8 cellular contexts compared by ENCODE assay signal in genomic region chr17:39867084-39867890, GRCh38. TPM values are rescaled to one million over a fixed set of nuclear protein-coding genes. Genes with fewer than 3 reads are reported as not detected.
DNase-seq lines count a peak whose midpoint lies in the region; ATAC-seq and TF ChIP-seq lines count a peak whose summit lies in the region.

No MANE protein-coding gene starts in this region.

- TF ChIP-seq POLR2A in GM18951 (IDR thresholded peaks at IDR 0.05; ENCODE audit: extremely low read depth, insufficient read depth, insufficient read length), result peak; percentile 31

- intact Hi-C loops in left cardiac atrium (cut with DNase I), result no loop called here

- in situ Hi-C loops in GM18951 (cut with MboI; ENCODE audit: low sequenced_read_pairs, unreplicated experiment), result no loop called here

- ATAC-seq in HG03095 (IDR thresholded peaks at IDR 0.05; ENCODE audit: unreplicated experiment) (peak; percentile 47), left cardiac atrium (no peak)
- peak; percentile 60 for ATAC-seq in activated CD8-positive, alpha-beta memory T cell treated with anti-CD3 and anti-CD28 coated beads, Interleukin-2, amount 10 ng/mL, durations not matched to agents 7 days and 5 days

- peak overlapping the region; percentile 71 for H3K4me3 Mint-ChIP-seq in activated CD8-positive, alpha-beta memory T cell treated with anti-CD3 and anti-CD28 coated beads, Interleukin-2, amount 10 ng/mL, durations not matched to agents 7 days and 5 days
- H3K4me3 Mint-ChIP-seq in mesothelial cell of epicardium, result no peak overlapping the region

- peak; percentile 81 for DNase-seq in activated CD8-positive, alpha-beta memory T cell treated with anti-CD3 and anti-CD28 coated beads, Interleukin-2, amount 10 ng/mL, durations not matched to agents 7 days and 5 days
- peak; percentile 78 for DNase-seq in stimulated activated CD4-positive, alpha-beta T cell treated with anti-CD3 and anti-CD28 coated beads, Interleukin-4, amount 100 ng/mL, for 24 hours
- no peak for DNase-seq in pons (ENCODE audit: low spot score)
- no peak for DNase-seq in mesothelial cell of epicardium (ENCODE audit: low spot score in 2 of 2, unreplicated experiment in 2 of 2)
- no peak for DNase-seq in NCI-H345 treated with DMSO at 0.1 percent for 48 hours (lab: John Stamatoyannopoulos, UW; ENCODE audit: unreplicated experiment)
- no peak for DNase-seq in left cardiac atrium

- CTCF ChIA-PET in activated CD8-positive, alpha-beta memory T cell treated with anti-CD3 and anti-CD28 coated beads, Interleukin-2, amount 10 ng/mL, durations not matched to agents 7 days and 5 days (lab: Charles Lee), result interaction anchor here (0.9 to 1.0 kb wide), 2 partner anchors 72 to 113 kb away, joined by 3 read pairs; partner anchors contain the start of gene PSMD3

- TF ChIP-seq CTCF in mesothelial cell of epicardium (IDR thresholded peaks at IDR 0.05; ENCODE audit: unreplicated experiment), result no peak

- peaks cover 45% of the 10 kb centered on the region for H3K4me1 Mint-ChIP-seq in activated CD8-positive, alpha-beta memory T cell treated with anti-CD3 and anti-CD28 coated beads, Interleukin-2, amount 10 ng/mL, durations not matched to agents 7 days and 5 days
- H3K4me1 Mint-ChIP-seq in mesothelial cell of epicardium, result peaks cover 10% of the 10 kb centered on the region

- H3K27me3 Mint-ChIP-seq in activated CD8-positive, alpha-beta memory T cell treated with anti-CD3 and anti-CD28 coated beads, Interleukin-2, amount 10 ng/mL, durations not matched to agents 7 days and 5 days, result peaks cover 4% of the 10 kb centered on the region
- H3K27me3 Mint-ChIP-seq in mesothelial cell of epicardium (ENCODE audit: low read depth), result peaks cover 58% of the 10 kb centered on the region

- no peaks in the 10 kb centered on the region for H3K9me3 Mint-ChIP-seq in activated CD8-positive, alpha-beta memory T cell treated with anti-CD3 and anti-CD28 coated beads, Interleukin-2, amount 10 ng/mL, durations not matched to agents 7 days and 5 days (ENCODE audit: low read depth)
- peaks cover 4% of the 10 kb centered on the region for H3K9me3 Mint-ChIP-seq in mesothelial cell of epicardium

- H3K36me3 Mint-ChIP-seq in activated CD8-positive, alpha-beta memory T cell treated with anti-CD3 and anti-CD28 coated beads, Interleukin-2, amount 10 ng/mL, durations not matched to agents 7 days and 5 days, result peaks cover 7% of the 10 kb centered on the region
- H3K36me3 Mint-ChIP-seq in mesothelial cell of epicardium, result no peaks in the 10 kb centered on the region

- peak overlapping the region; percentile 96 for H3K27ac Mint-ChIP-seq in activated CD8-positive, alpha-beta memory T cell treated with anti-CD3 and anti-CD28 coated beads, Interleukin-2, amount 10 ng/mL, durations not matched to agents 7 days and 5 days
- H3K27ac Mint-ChIP-seq in mesothelial cell of epicardium, result no peak overlapping the region

RNA-seq across cellular contexts. Expression of gene ZPBP2, which starts 0.7 kb away (rescaled TPM):
- under 1 TPM in 1 of 2 experiments, not detected in 1; 0.19 TPM for total RNA-seq in activated CD8-positive, alpha-beta memory T cell treated with anti-CD3 and anti-CD28 coated beads, Interleukin-2, amount 10 ng/mL, durations not matched to agents 7 days and 5 days
- total RNA-seq in mesothelial cell of epicardium, result not detected in 3 replicates
- not detected for total RNA-seq in left cardiac atrium

RNA-seq across cellular contexts. Expression of gene IKZF3, which starts 3.2 kb away (rescaled TPM):
- 100 to 1,000 TPM in 1 of 2 experiments, 10 to 100 TPM in 1; 70.8 to 119 TPM for total RNA-seq in activated CD8-positive, alpha-beta memory T cell treated with anti-CD3 and anti-CD28 coated beads, Interleukin-2, amount 10 ng/mL, durations not matched to agents 7 days and 5 days
- 0.58 to 0.75 TPM (median 0.67 TPM) in 3 replicates for total RNA-seq in mesothelial cell of epicardium
- 1 to 10 TPM; 1.0 to 1.7 TPM for total RNA-seq in left cardiac atrium

RNA-seq across cellular contexts. Expression of gene GSDMB, which starts 51.1 kb away (rescaled TPM):
- total RNA-seq in activated CD8-positive, alpha-beta memory T cell treated with anti-CD3 and anti-CD28 coated beads, Interleukin-2, amount 10 ng/mL, durations not matched to agents 7 days and 5 days, result 10 to 100 TPM; 37.8 to 51.0 TPM
- total RNA-seq in mesothelial cell of epicardium, result 26.8 to 31.7 TPM (median 28.1 TPM) in 3 replicates
- total RNA-seq in left cardiac atrium, result 1 to 10 TPM; 2.4 to 4.2 TPM

Comparison
In these comparisons a context has a peak if more than half of its experiments do, and no peak if none do; other contexts are left out.
1. ATAC-seq: peak in HG03095 (single experiment) and activated CD8-positive, alpha-beta memory T cell treated with anti-CD3 and anti-CD28 coated beads, Interleukin-2, amount 10 ng/mL, durations not matched to agents 7 days and 5 days (single experiment); none in left cardiac atrium (0 of 2).
2. DNase-seq: peak in activated CD8-positive, alpha-beta memory T cell treated with anti-CD3 and anti-CD28 coated beads, Interleukin-2, amount 10 ng/mL, durations not matched to agents 7 days and 5 days (single experiment) and stimulated activated CD4-positive, alpha-beta T cell treated with anti-CD3 and anti-CD28 coated beads, Interleukin-4, amount 100 ng/mL, for 24 hours (single experiment); none in pons (single experiment), mesothelial cell of epicardium (0 of 2), NCI-H345 treated with DMSO at 0.1 percent for 48 hours (single experiment) and left cardiac atrium (single experiment).
3. RNA of gene IKZF3, which starts 3.2 kb away (total RNA-seq): 70.8 to 119 TPM in activated CD8-positive, alpha-beta memory T cell treated with anti-CD3 and anti-CD28 coated beads, Interleukin-2, amount 10 ng/mL, durations not matched to agents 7 days and 5 days; 1.0 to 1.7 TPM in left cardiac atrium and 0.58 to 0.75 TPM in mesothelial cell of epicardium; every median in the first group is over 10 times any median in the second.